21 cellular contexts compared by ENCODE assay signal in the genomic region with DNA sequence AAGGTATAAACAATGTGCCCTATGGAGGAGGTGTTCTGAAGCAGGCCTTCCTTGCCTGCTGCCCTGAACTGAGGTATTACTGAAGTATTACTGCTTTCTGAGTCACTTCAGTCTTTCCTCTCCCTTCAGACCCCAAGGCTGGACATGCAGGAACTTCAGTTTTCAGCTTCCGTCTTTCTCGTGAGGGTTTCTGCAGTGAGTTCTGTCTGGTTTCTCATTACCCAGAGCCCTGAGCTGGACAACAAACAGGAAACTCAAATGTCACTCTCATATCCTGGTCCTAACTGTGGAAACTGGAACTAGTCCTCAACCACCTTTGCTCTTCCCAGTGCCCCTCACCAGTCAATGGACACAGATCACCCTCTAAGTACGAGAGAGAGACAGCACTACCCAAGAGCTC. TPM values are rescaled to one million over a fixed set of nuclear protein-coding genes. Genes with fewer than 3 reads are reported as not detected.
DNase-seq lines count a peak whose midpoint lies in the region; ATAC-seq, FAIRE-seq and TF ChIP-seq lines count a peak whose summit lies in the region.
"Had no signal": no experiment of that assay in that cellular context is flagged by ENCODE, and none has a peak within 500 bp of the region (broad histone marks: within the 10 kb centered on the region; RNA-seq: fewer than 3 reads in every experiment).

No MANE protein-coding gene starts in this region.

- H3K79me2 ChIP-seq in astrocyte (ENCODE audit: insufficient read depth, low read length), result no peaks in the 10 kb centered on the region

- H3K27ac Mint-ChIP-seq in astrocyte (ENCODE audit: unreplicated experiment), result peak overlapping the region; percentile 91
- H3K27ac Mint-ChIP-seq: B cell, CD14-positive monocyte had no signal

- CTCF ChIA-PET in GM10248 (lab: Yijun Ruan, JAX), result no interaction called here

- no peak overlapping the region for H3K9ac ChIP-seq in astrocyte (ENCODE audit: low read length)

- no peak overlapping the region for H2AFZ ChIP-seq in astrocyte (ENCODE audit: low read depth, low read length)

- H3K27me3 ChIP-seq in astrocyte (ENCODE audit: insufficient read depth, low read length), result no peaks in the 10 kb centered on the region

- H3K27ac ChIP-seq in astrocyte (ENCODE audit: low read depth, low read length), result no peak overlapping the region

- TF ChIP-seq CTCF in astrocyte (IDR thresholded peaks at IDR 0.05; ENCODE audit: insufficient read depth, low read depth, low read length) (no peak), GM10248 (IDR thresholded peaks at IDR 0.05; ENCODE audit: control extremely low read depth, extremely low read depth, low read depth, missing control alignments) (no peak)

- H3K4me1 Mint-ChIP-seq in astrocyte (ENCODE audit: low read depth, unreplicated experiment), result peaks cover 35% of the 10 kb centered on the region
- H3K4me1 Mint-ChIP-seq: B cell had no signal

- H3K9me3 ChIP-seq in astrocyte (ENCODE audit: insufficient read depth, low read depth, low read length), result no peaks in the 10 kb centered on the region

- no peaks in the 10 kb centered on the region for H3K4me1 ChIP-seq in astrocyte (ENCODE audit: insufficient read depth, low read length)

- no peaks in the 10 kb centered on the region for H3K27me3 Mint-ChIP-seq in astrocyte (ENCODE audit: low read depth, unreplicated experiment)

- no peaks in the 10 kb centered on the region for H4K20me1 ChIP-seq in astrocyte (ENCODE audit: insufficient read depth, low read length)

- no peaks in the 10 kb centered on the region for H3K9me3 Mint-ChIP-seq in astrocyte (ENCODE audit: unreplicated experiment)
- H3K9me3 Mint-ChIP-seq: CD14-positive monocyte had no signal

- POLR2A ChIA-PET in GM10248 (lab: Yijun Ruan, JAX), result no interaction called here

- H3K4me2 ChIP-seq in astrocyte (ENCODE audit: low read length), result no peak overlapping the region

- no peaks in the 10 kb centered on the region for H3K36me3 Mint-ChIP-seq in astrocyte (ENCODE audit: low read depth, unreplicated experiment)
- H3K36me3 Mint-ChIP-seq: CD14-positive monocyte had no signal

- DNase-seq in Ammon's horn (ENCODE audit: low spot score), result peak; percentile 48
- no peak for DNase-seq in astrocyte (ENCODE audit: low read depth)
- DNase-seq in kidney tubule cell (ENCODE audit: low spot score), result peak; percentile 6
- peak; percentile 2 for DNase-seq in putamen (ENCODE audit: low spot score)
- DNase-seq in GM10248 (ENCODE audit: extremely low spot score), result no peak
- DNase-seq in COLO668 (lab: John Stamatoyannopoulos, UW; ENCODE audit: unreplicated experiment), result no peak
- DNase-seq: H7, MV-4-11, NCI-H1105 treated with DMSO at 0.1 percent for 48 hours, NCI-H1694, NCI-H2081, NCI-H446, NCI-H526, SW 1271 had no signal

- H3K4me3 ChIP-seq in astrocyte (ENCODE audit: insufficient read depth, low read depth, low read length), result no peak overlapping the region
- H3K4me3 ChIP-seq: K562 had no signal

- H3K4me3 Mint-ChIP-seq in astrocyte (ENCODE audit: unreplicated experiment), result no peak overlapping the region
- H3K4me3 Mint-ChIP-seq: B cell, CD14-positive monocyte had no signal

- ATAC-seq in GM19397 (IDR thresholded peaks at IDR 0.05; ENCODE audit: unreplicated experiment), result no peak
- ATAC-seq: K562, Right ventricle myocardium inferior had no signal

- no peak for FAIRE-seq in astrocyte (lab: Jason Lieb, UNC)
- FAIRE-seq: A204.1, K562 had no signal

- H3K36me3 ChIP-seq in astrocyte (ENCODE audit: insufficient read depth, low read length), result no peaks in the 10 kb centered on the region

RNA-seq across cellular contexts. Expression of a gene that starts 46.8 kb away (rescaled TPM):
- total RNA-seq in astrocyte, result not detected in 2 replicates
- total RNA-seq: B cell, K562, LHCN-M2, Right ventricle myocardium inferior had no signal

Comparison
In these comparisons a context has a peak if more than half of its experiments do, and no peak if none do; other contexts are left out.
1. DNase-seq: peak in Ammon's horn (single experiment), kidney tubule cell (single experiment) and putamen (single experiment); none in astrocyte (single experiment), GM10248 (single experiment) and COLO668 (single experiment).